ENCODE assay signal across 11 cellular contexts in genomic region chr15:74768099-74768770, GRCh38. TPM values are rescaled to one million over a fixed set of nuclear protein-coding genes. Genes with fewer than 3 reads are reported as not detected.
DNase-seq lines count a peak whose midpoint lies in the region; ATAC-seq and TF ChIP-seq lines count a peak whose summit lies in the region.
"Had no signal": no experiment of that assay in that cellular context is flagged by ENCODE, and none has a peak within 500 bp of the region (broad histone marks: within the 10 kb centered on the region; RNA-seq: fewer than 3 reads in every experiment).

No MANE protein-coding gene starts in this region.

- H3K9ac ChIP-seq in KMS-11 (no peak overlapping the region), trophoblast cell (ENCODE audit: low read length) (no peak overlapping the region)

- no peak overlapping the region for H4K12ac ChIP-seq in trophoblast cell (ENCODE audit: low read depth, low read length)

- no peak overlapping the region for H2AK5ac ChIP-seq in trophoblast cell (ENCODE audit: low read length)

- H2BK12ac ChIP-seq in trophoblast cell (ENCODE audit: low read length) = no peak overlapping the region

- TF ChIP-seq CTCF in KMS-11 (conservative IDR thresholded peaks at IDR 0.05; ENCODE audit: low read depth, low read length) (no peak), brain (conservative IDR thresholded peaks at IDR 0.05) (no peak)

- H3K9me3 ChIP-seq in trophoblast cell (ENCODE audit: insufficient read depth, low read depth, low read length) = no peaks in the 10 kb centered on the region
- H3K9me3 ChIP-seq: neutrophil had no signal

- H3K4me3 Mint-ChIP-seq in brain = peak overlapping the region in 4 of 5 experiments; percentile 13 to 71 (median 64)
- H3K4me3 Mint-ChIP-seq: central memory CD8-positive, alpha-beta T cell had no signal

- no peak overlapping the region for H3K4me3 ChIP-seq in KMS-11 (IDR thresholded peaks at IDR 0.05; ENCODE audit: insufficient read depth, low read depth, low read length)
- H3K4me3 ChIP-seq in trophoblast cell (ENCODE audit: low read depth, low read length) = no peak overlapping the region

- no peaks in the 10 kb centered on the region for H3K79me1 ChIP-seq in trophoblast cell (ENCODE audit: low read length)

- H3K27ac ChIP-seq in KMS-11 (no peak overlapping the region), trophoblast cell (ENCODE audit: low read depth, low read length) (no peak overlapping the region)
- H3K27ac ChIP-seq: 22Rv1, neutrophil had no signal

- no CpG with 5 or more reads among the region's 15 CpGs for WGBS in trophoblast cell (ENCODE audit: extremely low coverage, insufficient coverage, insufficient read length)

- no peak overlapping the region for H3K18ac ChIP-seq in trophoblast cell (ENCODE audit: low read length)

- peak overlapping the region; percentile 67 for H2AFZ ChIP-seq in KMS-11 (ENCODE audit: low read depth)
- no peak overlapping the region for H2AFZ ChIP-seq in trophoblast cell (ENCODE audit: insufficient read depth, low read length, poor library complexity)

- H3K36me3 ChIP-seq in KMS-11 (ENCODE audit: insufficient read depth) = no peaks in the 10 kb centered on the region
- no peaks in the 10 kb centered on the region for H3K36me3 ChIP-seq in trophoblast cell (ENCODE audit: control insufficient read depth in 1 of 2, insufficient read depth in 2 of 2, low read length in 2 of 2)
- H3K36me3 ChIP-seq: neutrophil had no signal

- no peak overlapping the region for H4K91ac ChIP-seq in trophoblast cell (ENCODE audit: low read depth, low read length)

- no peaks in the 10 kb centered on the region for H4K20me1 ChIP-seq in KMS-11 (ENCODE audit: insufficient read depth)

- no peak overlapping the region for H3K14ac ChIP-seq in trophoblast cell (ENCODE audit: low read length)

- H3K27ac Mint-ChIP-seq in brain = peak overlapping the region in 2 of 5 experiments; percentile 13 to 61

- H3K79me2 ChIP-seq in KMS-11 (ENCODE audit: insufficient read depth, low read depth) (no peaks in the 10 kb centered on the region), trophoblast cell (ENCODE audit: control insufficient read depth, insufficient read depth, low read length, poor library complexity) (no peaks in the 10 kb centered on the region)

- no peak overlapping the region for H4K8ac ChIP-seq in trophoblast cell (ENCODE audit: low read depth, low read length)

- H3K4me1 Mint-ChIP-seq in brain = peaks cover 22% of the 10 kb centered on the region

- peaks cover 18% of the 10 kb centered on the region for H3K27me3 Mint-ChIP-seq in brain

- H3K4ac ChIP-seq in trophoblast cell (ENCODE audit: low read depth, low read length) = no peak overlapping the region

- H3K9me3 Mint-ChIP-seq in brain = peaks cover 0 to 5% (median 0%) of the 10 kb centered on the region in 5 experiments
- H3K9me3 Mint-ChIP-seq: central memory CD8-positive, alpha-beta T cell had no signal

- H3K23ac ChIP-seq in trophoblast cell (ENCODE audit: low read length) = no peak overlapping the region

- no peak for ATAC-seq in HG02970 (IDR thresholded peaks at IDR 0.05; ENCODE audit: low FRiP score, unreplicated experiment)
- ATAC-seq in GM18868 (IDR thresholded peaks at IDR 0.05; ENCODE audit: unreplicated experiment) = no peak

- no peak overlapping the region for H2BK120ac ChIP-seq in trophoblast cell (ENCODE audit: insufficient read depth, low read length, poor library complexity)

- H3K27me3 ChIP-seq in KMS-11 (ENCODE audit: insufficient read depth, low read depth) (no peaks in the 10 kb centered on the region; the same call in 1 of the 2 replicates), trophoblast cell (ENCODE audit: insufficient read depth, low read length) (no peaks in the 10 kb centered on the region)

- DNase-seq in DMS 273 (lab: John Stamatoyannopoulos, UW; ENCODE audit: unreplicated experiment) = peak; percentile 39
- no peak for DNase-seq in DMS 273 treated with DMSO at 0.1 percent for 48 hours (lab: John Stamatoyannopoulos, UW)
- no peak for DNase-seq in trophoblast cell
- no peak for DNase-seq in NCI-H510A treated with DMSO at 0.1 percent for 48 hours (lab: John Stamatoyannopoulos, UW)

- H3K4me2 ChIP-seq in KMS-11 = peak overlapping the region; percentile 78; the same call in 1 of the 2 replicates
- peak overlapping the region; percentile 2 for H3K4me2 ChIP-seq in trophoblast cell (ENCODE audit: low read length)

- H2BK5ac ChIP-seq in trophoblast cell (ENCODE audit: low read depth, low read length, poor library complexity) = no peak overlapping the region

- no peaks in the 10 kb centered on the region for H3K36me3 Mint-ChIP-seq in brain

- peaks cover 25% of the 10 kb centered on the region for H3K4me1 ChIP-seq in KMS-11 (ENCODE audit: low read depth, poor library complexity, severe bottlenecking)
- peaks cover 0 to 1% of the 10 kb centered on the region in 2 experiments for H3K4me1 ChIP-seq in trophoblast cell (ENCODE audit: control insufficient read depth in 1 of 2, insufficient read depth in 2 of 2, low read length in 2 of 2)

RNA-seq across cellular contexts. Expression of gene CSK, which starts 13.6 kb away (rescaled TPM):
- polyA plus RNA-seq in brain (ENCODE audit: insufficient read depth, low read depth, low replicate concordance) = 66.2 TPM
- polyA plus RNA-seq in trophoblast cell (2013) = 25.3 and 25.5 TPM in 2 replicates

RNA-seq across cellular contexts. Expression of gene CYP1A2, which starts 19.6 kb away (rescaled TPM):
- not detected for polyA plus RNA-seq in brain (ENCODE audit: insufficient read depth, low read depth, low replicate concordance)
- polyA plus RNA-seq in trophoblast cell (2013) = not detected in 2 replicates

RNA-seq across cellular contexts. Expression of gene CYP1A1, which starts 42.9 kb away (rescaled TPM):
- 0.17 TPM for polyA plus RNA-seq in brain (ENCODE audit: insufficient read depth, low read depth, low replicate concordance)
- polyA plus RNA-seq in trophoblast cell (2013) = 1.1 TPM in 2 replicates

RNA-seq across cellular contexts. Expression of gene LMAN1L, which starts 44.4 kb away (rescaled TPM):
- polyA plus RNA-seq in brain (ENCODE audit: insufficient read depth, low read depth, low replicate concordance) = not detected
- not detected in 2 replicates for polyA plus RNA-seq in trophoblast cell (2013)

RNA-seq across cellular contexts. Expression of gene CPLX3, which starts 58.2 kb away (rescaled TPM):
- polyA plus RNA-seq in brain (ENCODE audit: insufficient read depth, low read depth, low replicate concordance) = 2.1 TPM
- polyA plus RNA-seq in trophoblast cell (2013) = 0.03 TPM in 2 replicates
